Comparison of ENCODE assay signal across 8 cellular contexts in genomic region chr9:89606567-89607311, GRCh38. TPM values are rescaled to one million over a fixed set of nuclear protein-coding genes. Genes with fewer than 3 reads are reported as not detected.
DNase-seq lines count a peak whose midpoint lies in the region; ATAC-seq and TF ChIP-seq lines count a peak whose summit lies in the region.

No MANE protein-coding gene starts in this region.

- TF ChIP-seq RAD21 in IMR-90 (IDR thresholded peaks at IDR 0.05; ENCODE audit: low read length): no peak

- H2BK120ac ChIP-seq in IMR-90 (ENCODE audit: low read depth, low read length) (no peak overlapping the region), mesendoderm (ENCODE audit: low read depth, low read length) (no peak overlapping the region)

- ATAC-seq in IMR-90 (ENCODE audit: low read depth): no peak
- peak in 1 of 2 donors; percentile 12 for ATAC-seq in stimulated activated naive B cell treated with anti-CD40 and anti-IgM and Interleukin-4, amounts not matched to agents 10 μg/mL and 1 μg/mL and 100 μg/mL, for 72 hours (replicated peaks)
- ATAC-seq in HG02571 (IDR thresholded peaks at IDR 0.05; ENCODE audit: unreplicated experiment): no peak

- TF ChIP-seq POLR2A in IMR-90 (IDR thresholded peaks at IDR 0.05; ENCODE audit: low read depth, low read length): no peak

- H3K9me3 ChIP-seq in IMR-90 (ENCODE audit: control insufficient read depth, insufficient read depth, low read length) (no peaks in the 10 kb centered on the region), endodermal cell (ENCODE audit: control insufficient read depth, low read length) (no peaks in the 10 kb centered on the region)

- POLR2A ChIA-PET in IMR-90 (lab: Charles Lee; ENCODE audit: unreplicated experiment): no interaction called here

- H3K79me2 ChIP-seq in mesendoderm (ENCODE audit: control insufficient read depth, insufficient read depth, low read length): no peaks in the 10 kb centered on the region

- H2AK9ac ChIP-seq in IMR-90 (replicated peaks; ENCODE audit: low read depth, low read length, poor library complexity): no peak overlapping the region

- BruUV-seq in IMR-90 (replicated peaks; lab: Mats Ljungman, UMichigan): no TSS peak

- no peaks in the 10 kb centered on the region for H4K20me1 ChIP-seq in IMR-90 (ENCODE audit: insufficient read depth, low read length)

- peak overlapping the region; percentile 85 for H2AFZ ChIP-seq in IMR-90 (replicated peaks; ENCODE audit: low read length, poor library complexity)

- H3K56ac ChIP-seq in IMR-90 (ENCODE audit: extremely low read depth, insufficient read depth, low read length): no peak overlapping the region
- H3K56ac ChIP-seq in mesendoderm (ENCODE audit: low read length): peak overlapping the region; percentile 88

- dilution Hi-C loops in IMR-90 (cut with HindIII; ENCODE audit: low sequenced_read_pairs, unreplicated experiment): no loop called here

- H4K8ac ChIP-seq in IMR-90 (ENCODE audit: low read depth in 2 of 2, low read length in 2 of 2): no peak overlapping the region; a peak in 1 of 4 replicates
- no peak overlapping the region for H4K8ac ChIP-seq in mesendoderm (ENCODE audit: low read depth, low read length)

- H3K9me1 ChIP-seq in IMR-90 (ENCODE audit: insufficient read depth, low read length): no peaks in the 10 kb centered on the region; the same call in 1 of the 2 replicates

- H2BK5ac ChIP-seq in IMR-90 (ENCODE audit: low read depth, low read length, poor library complexity, severe bottlenecking) (no peak overlapping the region), mesendoderm (ENCODE audit: low read length) (no peak overlapping the region)

- peak overlapping the region; percentile 88 for H3K27ac Mint-ChIP-seq in endodermal cell
- peak overlapping the region; percentile 53 for H3K27ac Mint-ChIP-seq in stimulated activated naive B cell treated with anti-CD40 and anti-IgM and Interleukin-4, amounts not matched to agents 10 μg/mL and 1 μg/mL and 100 μg/mL, for 72 hours

- 36% methylated on average over 5 of the region's 9 CpGs; no CpG with 5 or more reads in 1 of the 2 experiments for WGBS in IMR-90 (ENCODE audit: extremely low coverage in 2 of 2, insufficient read length in 1 of 2), 2 experiments
- WGBS in endodermal cell (ENCODE audit: insufficient coverage in 1 of 2, insufficient read length in 1 of 2), 2 experiments: 19 to 21% methylated on average over 7 to 9 of the region's 9 CpGs
- no CpG with 5 or more reads among the region's 9 CpGs for WGBS in mesendoderm (ENCODE audit: extremely low coverage, insufficient coverage, low lambda C conversion rate)

- H3K27ac ChIP-seq in C4-2B (peak overlapping the region; percentile 100), IMR-90 (ENCODE audit: insufficient read depth, low read length) (no peak overlapping the region), endodermal cell (ENCODE audit: low read depth, low read length) (peak overlapping the region; percentile 75), mesendoderm (ENCODE audit: low read depth, low read length) (peak overlapping the region; percentile 29)

- H3K18ac ChIP-seq in IMR-90 (ENCODE audit: low read depth, low read length) (no peak overlapping the region), mesendoderm (ENCODE audit: low read length) (no peak overlapping the region)

- no peak overlapping the region for H3K9ac ChIP-seq in IMR-90 (ENCODE audit: low read depth, low read length)
- H3K9ac ChIP-seq in endodermal cell (ENCODE audit: extremely low read depth, low read length, poor library complexity, severe bottlenecking): peak overlapping the region; percentile 66
- H3K9ac ChIP-seq in mesendoderm (ENCODE audit: low read length): peak overlapping the region; percentile 88

- H3K23ac ChIP-seq in IMR-90 (ENCODE audit: low read depth, low read length): no peak overlapping the region
- H3K23ac ChIP-seq in mesendoderm (ENCODE audit: low read length): no peak overlapping the region

- H3K27me3 ChIP-seq in IMR-90 (ENCODE audit: control insufficient read depth, insufficient read depth, low read length): peaks cover 20% of the 10 kb centered on the region
- no peaks in the 10 kb centered on the region for H3K27me3 ChIP-seq in endodermal cell (ENCODE audit: control insufficient read depth, insufficient read depth, low read length, poor library complexity, severe bottlenecking)
- no peaks in the 10 kb centered on the region for H3K27me3 ChIP-seq in mesendoderm (ENCODE audit: insufficient read depth, low read length, poor library complexity)

- peak overlapping the region; percentile 84 for H3K4me3 Mint-ChIP-seq in endodermal cell
- H3K4me3 Mint-ChIP-seq in stimulated activated naive B cell treated with anti-CD40 and anti-IgM and Interleukin-4, amounts not matched to agents 10 μg/mL and 1 μg/mL and 100 μg/mL, for 72 hours: peak overlapping the region; percentile 87 to 91

- H3K79me1 ChIP-seq in IMR-90 (ENCODE audit: low read depth in 1 of 2, low read length in 2 of 2) (no peaks in the 10 kb centered on the region), mesendoderm (ENCODE audit: low read length) (peaks cover 2% of the 10 kb centered on the region)

- H3K4me3 ChIP-seq in IMR-90 (ENCODE audit: insufficient read depth, low read depth, low read length): no peak overlapping the region
- peak overlapping the region; percentile 85 for H3K4me3 ChIP-seq in endodermal cell (ENCODE audit: low read length)
- H3K4me3 ChIP-seq in mesendoderm (ENCODE audit: low read length): peak overlapping the region; percentile 22

- peaks cover 49% of the 10 kb centered on the region for H3K27me3 Mint-ChIP-seq in endodermal cell (ENCODE audit: insufficient read depth)
- peaks cover 7 to 11% of the 10 kb centered on the region in 2 donors for H3K27me3 Mint-ChIP-seq in stimulated activated naive B cell treated with anti-CD40 and anti-IgM and Interleukin-4, amounts not matched to agents 10 μg/mL and 1 μg/mL and 100 μg/mL, for 72 hours

- CTCF ChIA-PET in IMR-90 (lab: Yijun Ruan, JAX): no interaction called here

- peaks cover 5% of the 10 kb centered on the region for H3K4me1 ChIP-seq in IMR-90 (ENCODE audit: control insufficient read depth, insufficient read depth, low read length)
- peaks cover 9% of the 10 kb centered on the region for H3K4me1 ChIP-seq in endodermal cell (ENCODE audit: control insufficient read depth, insufficient read depth, low read length)
- peaks cover 2% of the 10 kb centered on the region for H3K4me1 ChIP-seq in mesendoderm (ENCODE audit: control insufficient read depth, low read depth, low read length)

- no peak overlapping the region for H4K5ac ChIP-seq in IMR-90 (ENCODE audit: low read depth, low read length)
- H4K5ac ChIP-seq in mesendoderm (ENCODE audit: low read length): no peak overlapping the region

- DNase-seq in IMR-90 (peak; percentile 28), endodermal cell (peak; percentile 85), mesendoderm (peak; percentile 90), OCI-M2 (lab: John Stamatoyannopoulos, UW; ENCODE audit: unreplicated experiment) (no peak)
- DNase-seq in activated CD4-positive, alpha-beta T cell treated with anti-CD3 and anti-CD28 coated beads for 4 hours: peak; percentile 21
- DNase-seq in stimulated activated naive B cell treated with anti-CD40 and anti-IgM and Interleukin-4, amounts not matched to agents 10 μg/mL and 1 μg/mL and 100 μg/mL, for 72 hours: no peak

- H4K91ac ChIP-seq in IMR-90 (ENCODE audit: insufficient read depth, low read depth, low read length): no peak overlapping the region

- TF ChIP-seq CTCF in C4-2B (conservative IDR thresholded peaks at IDR 0.05): no peak
- no peak for TF ChIP-seq CTCF in IMR-90 (conservative IDR thresholded peaks at IDR 0.05; ENCODE audit: low read depth, low read length)
- TF ChIP-seq CTCF in endodermal cell (conservative IDR thresholded peaks at IDR 0.05): no peak

- peak overlapping the region; percentile 10; the same call in 1 of the 2 replicates for H3K4ac ChIP-seq in IMR-90 (ENCODE audit: low read depth, low read length)
- H3K4ac ChIP-seq in mesendoderm (ENCODE audit: low read depth, low read length): no peak overlapping the region

- H3K4me1 Mint-ChIP-seq in endodermal cell: peaks cover 27% of the 10 kb centered on the region
- peaks cover 18 to 34% of the 10 kb centered on the region in 2 donors for H3K4me1 Mint-ChIP-seq in stimulated activated naive B cell treated with anti-CD40 and anti-IgM and Interleukin-4, amounts not matched to agents 10 μg/mL and 1 μg/mL and 100 μg/mL, for 72 hours

- in situ Hi-C loops in IMR-90 (cut with MboI; ENCODE audit: low sequenced_read_pairs): no loop called here

- no peak overlapping the region for H2BK15ac ChIP-seq in IMR-90 (ENCODE audit: low read depth, low read length)
- no peak overlapping the region for H2BK15ac ChIP-seq in mesendoderm (replicated peaks; ENCODE audit: low read depth)

- H2AK5ac ChIP-seq in IMR-90 (ENCODE audit: low read depth, low read length) (no peak overlapping the region), mesendoderm (ENCODE audit: low read length) (no peak overlapping the region)

- H3K14ac ChIP-seq in IMR-90 (replicated peaks; ENCODE audit: low read depth, low read length): no peak overlapping the region

- no peak overlapping the region for H2BK20ac ChIP-seq in IMR-90 (ENCODE audit: low read depth, low read length)

- H3K4me2 ChIP-seq in IMR-90 (ENCODE audit: low read depth, low read length) (no peak overlapping the region), mesendoderm (ENCODE audit: low read length) (peak overlapping the region; percentile 89)

- intact Hi-C loops in IMR-90 (cut with micrococcal nuclease): no loop called here

- H3K36me3 Mint-ChIP-seq in endodermal cell (ENCODE audit: low read depth): peaks cover 2% of the 10 kb centered on the region
- H3K36me3 Mint-ChIP-seq in stimulated activated naive B cell treated with anti-CD40 and anti-IgM and Interleukin-4, amounts not matched to agents 10 μg/mL and 1 μg/mL and 100 μg/mL, for 72 hours: peaks cover 9 to 10% of the 10 kb centered on the region in 2 donors

- H3K9me3 Mint-ChIP-seq in endodermal cell: peaks cover 1% of the 10 kb centered on the region
- H3K9me3 Mint-ChIP-seq in stimulated activated naive B cell treated with anti-CD40 and anti-IgM and Interleukin-4, amounts not matched to agents 10 μg/mL and 1 μg/mL and 100 μg/mL, for 72 hours: peaks cover 0 to 1% of the 10 kb centered on the region in 2 donors

- H3K36me3 ChIP-seq in IMR-90 (ENCODE audit: control insufficient read depth, insufficient read depth, low read length) (no peaks in the 10 kb centered on the region), endodermal cell (ENCODE audit: control insufficient read depth, insufficient read depth, low read length) (no peaks in the 10 kb centered on the region), mesendoderm (ENCODE audit: control insufficient read depth, insufficient read depth, low read length) (no peaks in the 10 kb centered on the region)

TF ChIP-seq in IMR-90, 13 proteins besides CTCF, POLR2A, EP300 and RAD21 (continues in another document):
- TF ChIP-seq RFX5 (IDR thresholded peaks at IDR 0.05; ENCODE audit: low read depth, low read length): no peak

RNA-seq across cellular contexts. Expression of gene GADD45G, which starts 1.9 kb away (rescaled TPM):
- not detected in 2 replicates for total RNA-seq in IMR-90 (2012; rRNA removed)
- 0.15 and 0.30 TPM in 2 replicates for polyA plus RNA-seq in IMR-90 (2012; rRNA removed)
- polyA plus RNA-seq in IMR-90 (2012; cell fraction: cytosol; rRNA removed): 0.56 and 1.0 TPM in 2 replicates
- 0.56 and 1.8 TPM in 2 replicates for polyA plus RNA-seq in IMR-90 (2012; cell fraction: nucleus; rRNA removed; ENCODE audit: low replicate concordance)
- total RNA-seq in endodermal cell: 1 to 10 TPM; 5.1 to 9.6 TPM
- 66.1 TPM for polyA plus RNA-seq in endodermal cell (2013, experiment 1 of 2)
- 58.2 TPM for polyA plus RNA-seq in endodermal cell (2013, experiment 2 of 2)
- 2.0 TPM for polyA plus RNA-seq in mesendoderm (2013, experiment 1 of 2)
- 2.2 TPM for polyA plus RNA-seq in mesendoderm (2013, experiment 2 of 2)

Comparison
In these comparisons a context has a peak if more than half of its experiments do, and no peak if none do; other contexts are left out.
1. DNase-seq: peak in IMR-90 (single experiment), activated CD4-positive, alpha-beta T cell treated with anti-CD3 and anti-CD28 coated beads for 4 hours (2 of 2), endodermal cell (single experiment) and mesendoderm (single experiment); none in stimulated activated naive B cell treated with anti-CD40 and anti-IgM and Interleukin-4, amounts not matched to agents 10 μg/mL and 1 μg/mL and 100 μg/mL, for 72 hours (single experiment) and OCI-M2 (single experiment).